11 cellular contexts compared by ENCODE assay signal in the genomic region with DNA sequence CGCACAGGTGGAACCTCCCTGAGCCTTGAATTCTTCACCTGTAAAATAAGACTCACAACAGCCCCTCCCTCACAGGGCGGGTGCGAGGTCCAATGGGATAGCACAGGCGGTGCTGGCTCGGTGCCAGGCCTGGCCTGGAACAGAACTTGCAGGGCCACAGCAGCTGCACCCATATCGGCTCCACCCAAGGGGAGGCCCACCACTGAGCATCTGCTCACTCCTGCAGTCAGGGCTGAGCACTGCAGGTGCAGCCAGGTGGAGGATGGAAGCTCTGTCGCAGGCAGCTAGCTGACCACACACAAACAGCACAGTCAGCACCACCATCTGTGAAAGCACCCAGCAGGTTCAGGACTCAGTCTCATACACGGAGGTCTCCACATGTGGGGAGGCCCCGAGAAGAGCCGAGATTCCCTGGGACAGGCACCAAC. TPM values are rescaled to one million over a fixed set of nuclear protein-coding genes. Genes with fewer than 3 reads are reported as not detected.
DNase-seq lines count a peak whose midpoint lies in the region; ATAC-seq and TF ChIP-seq lines count a peak whose summit lies in the region.
"Had no signal": no experiment of that assay in that cellular context is flagged by ENCODE, and none has a peak within 500 bp of the region (broad histone marks: within the 10 kb centered on the region; RNA-seq: fewer than 3 reads in every experiment).

No MANE protein-coding gene starts in this region.

- H3K36me3 ChIP-seq in right lobe of liver: no peaks in the 10 kb centered on the region

- intact Hi-C loops in right lobe of liver (cut with DNase I): no loop called here

- H3K9me3 ChIP-seq in right lobe of liver: no peaks in the 10 kb centered on the region

- H3K27me3 ChIP-seq in right lobe of liver: no peaks in the 10 kb centered on the region

- ATAC-seq in right lobe of liver (peak; percentile 38 to 58 (median 50)), GM18870 (IDR thresholded peaks at IDR 0.05; ENCODE audit: unreplicated experiment) (no peak)
- ATAC-seq: activated T-helper 17 cell treated with anti-CD3 and anti-CD28 coated beads, Interleukin-2, amount 50 U/mL, for 72 hours had no signal

- no peak for TF ChIP-seq CTCF in right lobe of liver (IDR thresholded peaks at IDR 0.05)

- peak; percentile 99 for DNase-seq in COLO668 (lab: John Stamatoyannopoulos, UW; ENCODE audit: unreplicated experiment)
- DNase-seq in HUDEP-2 (lab: John Stamatoyannopoulos, UW; ENCODE audit: unreplicated experiment in 76 of 76): peak in 58 of 76 experiments; percentile 12 to 71 (median 46)
- DNase-seq in NCI-H748 treated with DMSO at 0.1 percent for 48 hours (lab: John Stamatoyannopoulos, UW): peak; percentile 17
- peak in 1 of 3 donors; percentile 64 for DNase-seq in right lobe of liver
- no peak for DNase-seq in stimulated activated CD8-positive, alpha-beta memory T cell treated with anti-CD3 and anti-CD28 coated beads, Interleukin-4, amount 100 ng/mL, for 48 hours
- DNase-seq in midbrain (lab: John Stamatoyannopoulos, UW): no peak
- no peak for DNase-seq in activated T-cell treated with anti-CD3 and anti-CD28 coated beads, Interleukin-2, amount 50 U/mL, for 1 hour
- DNase-seq: T-helper 1 cell had no signal

- H3K4me3 ChIP-seq in right lobe of liver: no peak overlapping the region

- no peak for TF ChIP-seq POLR2A in right lobe of liver (IDR thresholded peaks at IDR 0.05)

- no CpG with 5 or more reads among the region's 10 CpGs for WGBS in right lobe of liver (ENCODE audit: insufficient coverage, low coverage, low lambda C conversion rate, missing lambda C conversion rate)

- peaks cover 0 to 6% (median 0%) of the 10 kb centered on the region in 4 donors for H3K4me1 ChIP-seq in right lobe of liver

- H3K27ac ChIP-seq in right lobe of liver: no peak overlapping the region

RNA-seq across cellular contexts. Expression of a gene that starts 19.6 kb away (rescaled TPM):
- 1 to 10 TPM; 4.6 to 7.6 (median 6.0) TPM for total RNA-seq in right lobe of liver

RNA-seq across cellular contexts. Expression of a gene that starts 39.3 kb away (rescaled TPM):
- under 1 TPM; 0.12 to 0.56 (median 0.35) TPM for total RNA-seq in right lobe of liver
- total RNA-seq: dermis microvascular lymphatic vessel endothelial cell had no signal

Comparison
In these comparisons a context has a peak if more than half of its experiments do, and no peak if none do; other contexts are left out.
1. DNase-seq: peak in COLO668 (single experiment), HUDEP-2 (58 of 76) and NCI-H748 treated with DMSO at 0.1 percent for 48 hours (single experiment); none in stimulated activated CD8-positive, alpha-beta memory T cell treated with anti-CD3 and anti-CD28 coated beads, Interleukin-4, amount 100 ng/mL, for 48 hours (single experiment), midbrain (single experiment) and activated T-cell treated with anti-CD3 and anti-CD28 coated beads, Interleukin-2, amount 50 U/mL, for 1 hour (single experiment).